In genomic region chr10:123809632-123810031, GRCh38 we compare ENCODE assay signal across 15 cellular contexts.
A peak's percentile ranks its signal among the peaks of the same experiment; 100 is the strongest.
DNase-seq lines count a peak whose midpoint lies in the region; ATAC-seq, FAIRE-seq and TF ChIP-seq lines count a peak whose summit lies in the region.
"Had no signal": no experiment of that assay in that cellular context is flagged by ENCODE, and none has a peak within 500 bp of the region (broad histone marks: within the 10 kb centered on the region; RNA-seq: fewer than 3 reads in every experiment).

No MANE protein-coding gene starts in this region.

- POLR2A ChIA-PET in IMR-90 (lab: Charles Lee; ENCODE audit: unreplicated experiment) (no interaction called here), H1 (lab: Charles Lee; ENCODE audit: partially characterized antibody) (no interaction called here)

- no peak overlapping the region for H3K27ac ChIP-seq in IMR-90 (ENCODE audit: insufficient read depth, low read length)
- H3K27ac ChIP-seq in H1 (ENCODE audit: low read depth, low read length) = no peak overlapping the region
- no peak overlapping the region for H3K27ac ChIP-seq in pancreas
- H3K27ac ChIP-seq: BLaER1 had no signal

- CTCF ChIA-PET in IMR-90 (lab: Yijun Ruan, JAX) (no interaction called here), H1 (lab: Charles Lee; ENCODE audit: partially characterized antibody) (interaction anchor here (1.3 kb wide), 1 partner anchor 21 kb away, joined by 3 read pairs; no protein-coding TSS in a partner anchor)

- H3K23me2 ChIP-seq in H1 (ENCODE audit: low read depth, low read length) = no peaks in the 10 kb centered on the region

- H4K91ac ChIP-seq in IMR-90 (ENCODE audit: insufficient read depth, low read depth, low read length) = no peak overlapping the region
- no peak overlapping the region for H4K91ac ChIP-seq in H1 (replicated peaks; ENCODE audit: insufficient read length, low read length)

- H3K79me1 ChIP-seq in IMR-90 (ENCODE audit: low read depth in 1 of 2, low read length in 2 of 2) (no peaks in the 10 kb centered on the region), H1 (ENCODE audit: low read depth, low read length) (no peaks in the 10 kb centered on the region)

- no peak overlapping the region for H2BK5ac ChIP-seq in IMR-90 (ENCODE audit: low read depth, low read length, poor library complexity, severe bottlenecking)
- no peak overlapping the region for H2BK5ac ChIP-seq in H1 (ENCODE audit: low read depth, low read length)

- H4K8ac ChIP-seq in IMR-90 (ENCODE audit: low read depth in 2 of 2, low read length in 2 of 2) = no peak overlapping the region
- H4K8ac ChIP-seq in H1 (ENCODE audit: extremely low read depth, insufficient read depth, low read length) = no peak overlapping the region

- no peak overlapping the region for H3K4ac ChIP-seq in IMR-90 (ENCODE audit: low read depth, low read length)
- H3K4ac ChIP-seq in H1 (replicated peaks; ENCODE audit: insufficient read length, low read depth, low read length) = no peak overlapping the region

- TF ChIP-seq EP300 in H1 (IDR thresholded peaks at IDR 0.05; ENCODE audit: borderline replicate concordance in 1 of 2, low read depth in 2 of 2, low read length in 2 of 2) = no peak

- H2BK20ac ChIP-seq in IMR-90 (ENCODE audit: low read depth, low read length) (no peak overlapping the region), H1 (ENCODE audit: low read length) (no peak overlapping the region)

- H2BK15ac ChIP-seq in IMR-90 (ENCODE audit: low read depth, low read length) (no peak overlapping the region), H1 (ENCODE audit: low read length) (no peak overlapping the region)

- no peaks in the 10 kb centered on the region for H3K27me3 ChIP-seq in IMR-90 (ENCODE audit: control insufficient read depth, insufficient read depth, low read length)
- H3K27me3 ChIP-seq in H1 (replicated peaks in 1 of 4; ENCODE audit: control insufficient read depth in 3 of 4, extremely low read depth in 1 of 4, insufficient read depth in 3 of 4, low read length in 3 of 4) = no peaks in the 10 kb centered on the region
- H3K27me3 ChIP-seq in pancreas = peaks cover 0 to 12% (median 2%) of the 10 kb centered on the region in 4 donors
- H3K27me3 ChIP-seq: BLaER1 had no signal

- FAIRE-seq in H1 (lab: Jason Lieb, UNC) (no peak), pancreas (lab: Jason Lieb, UNC) (peak; percentile 56)
- FAIRE-seq: GM18507 had no signal

- no peak overlapping the region for H2AK9ac ChIP-seq in IMR-90 (replicated peaks; ENCODE audit: low read depth, low read length, poor library complexity)

- H4K20me1 ChIP-seq in IMR-90 (ENCODE audit: insufficient read depth, low read length) = no peaks in the 10 kb centered on the region
- H4K20me1 ChIP-seq in H1 (replicated peaks in 1 of 2; ENCODE audit: control insufficient read depth in 1 of 2, insufficient read depth in 2 of 2, low read length in 2 of 2) = no peaks in the 10 kb centered on the region
- H4K20me1 ChIP-seq: BLaER1 had no signal

- TF ChIP-seq POLR2A in IMR-90 (IDR thresholded peaks at IDR 0.05; ENCODE audit: low read depth, low read length) (no peak), H1 (IDR thresholded peaks at IDR 0.05; ENCODE audit: control extremely low read depth in 1 of 2, low read depth in 2 of 2, low read length in 2 of 2) (no peak)

- no peak overlapping the region for H3K4me3 ChIP-seq in IMR-90 (ENCODE audit: insufficient read depth, low read depth, low read length)
- no peak overlapping the region for H3K4me3 ChIP-seq in H1 (ENCODE audit: extremely low read depth in 1 of 4, insufficient read depth in 2 of 4, low read depth in 3 of 4, low read length in 4 of 4)
- H3K4me3 ChIP-seq in pancreas = no peak overlapping the region
- H3K4me3 ChIP-seq: BLaER1, HAP-1 had no signal

- H2AFZ ChIP-seq in IMR-90 (replicated peaks; ENCODE audit: low read length, poor library complexity) = no peak overlapping the region
- H2AFZ ChIP-seq in H1 (ENCODE audit: low read length) = no peak overlapping the region

- H3K9ac ChIP-seq in IMR-90 (ENCODE audit: low read depth, low read length) (no peak overlapping the region), H1 (replicated peaks in 1 of 4; ENCODE audit: extremely low read depth in 1 of 4, low read depth in 3 of 4, low read length in 3 of 4) (no peak overlapping the region)
- H3K9ac ChIP-seq: BLaER1 had no signal

- H3K14ac ChIP-seq in IMR-90 (replicated peaks; ENCODE audit: low read depth, low read length) (no peak overlapping the region), H1 (ENCODE audit: insufficient read length) (no peak overlapping the region)

- in situ Hi-C loops in IMR-90 (cut with MboI; ENCODE audit: low sequenced_read_pairs) = no loop called here

- dilution Hi-C loops in IMR-90 (cut with HindIII; ENCODE audit: low sequenced_read_pairs, unreplicated experiment) = no loop called here

- no peaks in the 10 kb centered on the region for H3K79me2 ChIP-seq in H1 (ENCODE audit: control insufficient read depth in 1 of 2, insufficient read depth in 2 of 2, low read length in 2 of 2)

- H4K5ac ChIP-seq in IMR-90 (ENCODE audit: low read depth, low read length) = no peak overlapping the region
- no peak overlapping the region for H4K5ac ChIP-seq in H1 (ENCODE audit: insufficient read length, low read depth, low read length)

- H3K36me3 ChIP-seq in IMR-90 (ENCODE audit: control insufficient read depth, insufficient read depth, low read length) (no peaks in the 10 kb centered on the region), H1 (ENCODE audit: control insufficient read depth in 2 of 4, insufficient read depth in 4 of 4, low read length in 3 of 4) (no peaks in the 10 kb centered on the region), pancreas (no peaks in the 10 kb centered on the region)
- H3K36me3 ChIP-seq: BLaER1, HAP-1 had no signal

- H3K9me3 ChIP-seq in IMR-90 (ENCODE audit: control insufficient read depth, insufficient read depth, low read length) = 0 out of 2 replicates have a peak, but pooled peaks cover 3% of the 10 kb centered on the region
- H3K9me3 ChIP-seq in H1 (ENCODE audit: insufficient read depth in 2 of 2, low read depth in 1 of 2, low read length in 1 of 2) = no peaks in the 10 kb centered on the region
- no peaks in the 10 kb centered on the region for H3K9me3 ChIP-seq in pancreas
- H3K9me3 ChIP-seq: BLaER1, HAP-1 had no signal

- no peak for TF ChIP-seq RAD21 in IMR-90 (IDR thresholded peaks at IDR 0.05; ENCODE audit: low read length)
- TF ChIP-seq RAD21 in H1 (IDR thresholded peaks at IDR 0.05 in 1 of 2, conservative IDR thresholded peaks at IDR 0.05 in 1 of 2; ENCODE audit: low read depth in 2 of 2, low read length in 2 of 2) = no peak

- H3K4me2 ChIP-seq in IMR-90 (ENCODE audit: low read depth, low read length) = no peak overlapping the region
- H3K4me2 ChIP-seq in H1 (ENCODE audit: insufficient read depth in 1 of 2, low read depth in 2 of 2, low read length in 2 of 2) = no peak overlapping the region
- H3K4me2 ChIP-seq: BLaER1 had no signal

- ATAC-seq in IMR-90 (ENCODE audit: low read depth) = no peak
- no peak for ATAC-seq in pancreas
- ATAC-seq in GM18907 (IDR thresholded peaks at IDR 0.05; ENCODE audit: unreplicated experiment) = no peak

- H3K56ac ChIP-seq in IMR-90 (ENCODE audit: extremely low read depth, insufficient read depth, low read length) (no peak overlapping the region), H1 (replicated peaks; ENCODE audit: insufficient read length, low read depth, low read length) (no peak overlapping the region)

- no peak overlapping the region for H3K23ac ChIP-seq in IMR-90 (ENCODE audit: low read depth, low read length)
- no peak overlapping the region for H3K23ac ChIP-seq in H1 (ENCODE audit: insufficient read length)

- no peaks in the 10 kb centered on the region for H3K9me1 ChIP-seq in IMR-90 (ENCODE audit: insufficient read depth, low read length)

- intact Hi-C loops in IMR-90 (cut with micrococcal nuclease) (no loop called here), pancreas (cut with DNase I) (no loop called here)

- TF ChIP-seq CTCF in IMR-90 (conservative IDR thresholded peaks at IDR 0.05; ENCODE audit: low read depth, low read length) (no peak), H1 (IDR thresholded peaks at IDR 0.05; ENCODE audit: control extremely low read depth in 1 of 3, insufficient read depth in 1 of 3, low read depth in 1 of 3, low read length in 3 of 3) (no peak), pancreas (IDR thresholded peaks at IDR 0.05) (no peak)

- no peak overlapping the region for H3K18ac ChIP-seq in IMR-90 (ENCODE audit: low read depth, low read length)
- no peak overlapping the region for H3K18ac ChIP-seq in H1 (ENCODE audit: extremely low read depth, low read length)

- BruUV-seq in IMR-90 (replicated peaks; lab: Mats Ljungman, UMichigan) = no TSS peak

- no peak overlapping the region for H2AK5ac ChIP-seq in IMR-90 (ENCODE audit: low read depth, low read length)
- no peak overlapping the region for H2AK5ac ChIP-seq in H1 (ENCODE audit: low read depth, low read length)

- H3K4me1 ChIP-seq in IMR-90 (ENCODE audit: control insufficient read depth, insufficient read depth, low read length) (no peaks in the 10 kb centered on the region), H1 (replicated peaks in 1 of 4; ENCODE audit: control insufficient read depth in 3 of 4, insufficient read depth in 4 of 4, low read length in 3 of 4) (no peaks in the 10 kb centered on the region), pancreas (no peaks in the 10 kb centered on the region)
- H3K4me1 ChIP-seq: HAP-1 had no signal

- H2BK120ac ChIP-seq in IMR-90 (ENCODE audit: low read depth, low read length) = no peak overlapping the region
- no peak overlapping the region for H2BK120ac ChIP-seq in H1 (replicated peaks; ENCODE audit: low read depth, low read length)

- DNase-seq in IMR-90 (no peak), H1 (ENCODE audit: low read depth in 1 of 2, low spot score in 2 of 2) (no peak), pancreas (no peak), Ammon's horn (ENCODE audit: low spot score) (no peak), SIG-M5 treated with dmso at 0.1 percent for 504 hours (lab: John Stamatoyannopoulos, UW; ENCODE audit: unreplicated experiment) (no peak)
- DNase-seq: AML-193; CD4-positive, alpha-beta memory T cell; DMS153; DMS79; GDM1; KBM-7 had no signal

- no peak overlapping the region for H2BK12ac ChIP-seq in H1 (ENCODE audit: low read depth, low read length)

TF ChIP-seq in IMR-90, 13 proteins besides CTCF, POLR2A, EP300 and RAD21 (continues in another document):
- peak; percentile 80 for TF ChIP-seq MAFK (IDR thresholded peaks at IDR 0.05; ENCODE audit: low read depth, low read length)
- TF ChIP-seq BHLHE40 (IDR thresholded peaks at IDR 0.05; ENCODE audit: low read depth, low read length) = no peak

TF ChIP-seq in H1, 55 proteins besides CTCF, POLR2A, EP300 and RAD21:
- TF ChIP-seq MAFK (IDR thresholded peaks at IDR 0.05; ENCODE audit: low read depth, low read length) (peak; percentile 32; the same call in 1 of the 2 replicates), CBX8 (IDR thresholded peaks at IDR 0.05; ENCODE audit: borderline replicate concordance, low read depth, low read length) (no peak)
